19 cellular contexts compared by ENCODE assay signal in the genomic region with DNA sequence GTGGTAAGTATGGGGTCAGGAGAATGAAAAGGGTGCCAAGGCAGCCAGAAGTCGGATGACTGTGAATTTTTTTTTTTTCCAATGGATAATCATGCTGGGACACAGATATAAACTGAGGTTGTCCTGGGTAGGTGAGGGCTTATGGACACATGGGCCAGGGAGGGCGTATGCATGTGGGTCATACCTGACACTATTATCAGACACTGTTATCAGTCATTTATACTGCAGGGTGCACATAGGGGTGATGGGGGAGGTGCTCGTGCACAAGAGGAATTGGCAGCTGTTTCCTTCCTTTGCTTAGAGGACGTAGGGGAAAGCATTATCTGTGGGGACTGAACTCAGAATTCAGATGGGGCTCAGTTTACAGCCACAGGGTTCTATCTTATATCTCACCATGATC. TPM values are rescaled to one million over a fixed set of nuclear protein-coding genes. Genes with fewer than 3 reads are reported as not detected.
A peak's percentile ranks its signal among the peaks of the same experiment; 100 is the strongest.
DNase-seq lines count a peak whose midpoint lies in the region; ATAC-seq and TF ChIP-seq lines count a peak whose summit lies in the region.
"Had no signal": no experiment of that assay in that cellular context is flagged by ENCODE, and none has a peak within 500 bp of the region (broad histone marks: within the 10 kb centered on the region; RNA-seq: fewer than 3 reads in every experiment).

No MANE protein-coding gene starts in this region.

- H3K9me3 ChIP-seq in GM23248 (ENCODE audit: low read depth) (no peaks in the 10 kb centered on the region), SJSA1 (replicated peaks) (no peaks in the 10 kb centered on the region), stomach (no peaks in the 10 kb centered on the region)
- H3K9me3 ChIP-seq: body of pancreas, neutrophil had no signal

- WGBS in GM23248 (ENCODE audit: low coverage in 1 of 2, low lambda C conversion rate in 2 of 2, missing lambda C conversion rate in 2 of 2), 2 experiments = 73 to 81% methylated on average over 4 of the region's 4 CpGs
- 44 to 68% (median 52%) methylated on average over 4 of the region's 4 CpGs for WGBS in stomach, 5 donors

- peaks cover 55% of the 10 kb centered on the region for H3F3A ChIP-seq in GM23248 (ENCODE audit: insufficient read depth)

- H3K27me3 Mint-ChIP-seq in glutamatergic neuron (ENCODE audit: unreplicated experiment) = peaks cover 9% of the 10 kb centered on the region
- H3K27me3 Mint-ChIP-seq in activated naive CD8-positive, alpha-beta T cell treated with anti-CD3 and anti-CD28 coated beads for 36 hours = peaks cover 16% of the 10 kb centered on the region

- H3K79me2 ChIP-seq in GM23248 (ENCODE audit: insufficient read depth) = peaks cover 97% of the 10 kb centered on the region

- H3K4me1 Mint-ChIP-seq in glutamatergic neuron (ENCODE audit: low read depth, unreplicated experiment) = peaks cover 60% of the 10 kb centered on the region
- H3K4me1 Mint-ChIP-seq in activated naive CD8-positive, alpha-beta T cell treated with anti-CD3 and anti-CD28 coated beads for 36 hours = no peaks in the 10 kb centered on the region

- H3K27me3 ChIP-seq in GM23248 (replicated peaks; ENCODE audit: insufficient read depth) = no peaks in the 10 kb centered on the region
- H3K27me3 ChIP-seq in SJSA1 (replicated peaks) = no peaks in the 10 kb centered on the region
- no peaks in the 10 kb centered on the region for H3K27me3 ChIP-seq in stomach
- H3K27me3 ChIP-seq: body of pancreas had no signal

- H3K36me3 ChIP-seq in GM23248 (ENCODE audit: low read depth) = 0 out of 2 replicates have a peak, but pooled peaks cover 5% of the 10 kb centered on the region
- peaks cover 67% of the 10 kb centered on the region for H3K36me3 ChIP-seq in SJSA1
- peaks cover 0 to 2% (median 0%) of the 10 kb centered on the region in 4 donors for H3K36me3 ChIP-seq in stomach
- H3K36me3 ChIP-seq: neutrophil had no signal

- TF ChIP-seq CTCF in glutamatergic neuron (IDR thresholded peaks at IDR 0.05; ENCODE audit: partially characterized antibody, unreplicated experiment) (no peak), stomach (IDR thresholded peaks at IDR 0.05) (no peak)

- H3K4me2 ChIP-seq in GM23248 (ENCODE audit: unreplicated experiment) = peak overlapping the region; percentile 64

- peak overlapping the region; percentile 99 for H3K27ac ChIP-seq in GM23248
- H3K27ac ChIP-seq in SJSA1 = peak overlapping the region; percentile 89
- H3K27ac ChIP-seq in stomach = peak overlapping the region in 3 of 5 donors; percentile 45 to 77 (median 73)
- H3K27ac ChIP-seq: body of pancreas, neutrophil had no signal

- H2AFZ ChIP-seq in GM23248 = no peak overlapping the region

- ATAC-seq in stimulated activated naive CD8-positive, alpha-beta T cell treated with anti-CD3 and anti-CD28 coated beads, Interleukin-15, Interleukin-2, amounts not matched to agents 100 U/mL and 50 U/mL, for 24 hours = no peak

- H3K36me3 Mint-ChIP-seq in glutamatergic neuron (ENCODE audit: unreplicated experiment) = peaks cover 11% of the 10 kb centered on the region
- H3K36me3 Mint-ChIP-seq in activated naive CD8-positive, alpha-beta T cell treated with anti-CD3 and anti-CD28 coated beads for 36 hours = no peaks in the 10 kb centered on the region

- H4K20me1 ChIP-seq in GM23248 (ENCODE audit: insufficient read depth) = no peaks in the 10 kb centered on the region

- no peaks in the 10 kb centered on the region for H3K9me2 ChIP-seq in GM23248 (ENCODE audit: insufficient read depth)

- peak overlapping the region; percentile 53 for H3K27ac Mint-ChIP-seq in glutamatergic neuron (ENCODE audit: unreplicated experiment)
- no peak overlapping the region for H3K27ac Mint-ChIP-seq in activated naive CD8-positive, alpha-beta T cell treated with anti-CD3 and anti-CD28 coated beads for 36 hours
- H3K27ac Mint-ChIP-seq: activated naive CD4-positive, alpha-beta T cell treated with anti-CD3 and anti-CD28 coated beads for 36 hours; B cell had no signal

- peak overlapping the region; percentile 83 for H3K9ac ChIP-seq in GM23248

- intact Hi-C loops in stomach (cut with DNase I; ENCODE audit: low total_unique reads) = no loop called here

- DNase-seq in GM23248 (no peak), SJSA1 (ENCODE audit: low read depth in 1 of 2, low spot score in 2 of 2) (no peak), glutamatergic neuron (no peak), stomach (no peak), SIG-M5 treated with dmso at 0.1 percent for 504 hours (lab: John Stamatoyannopoulos, UW; ENCODE audit: unreplicated experiment) (no peak)
- no peak for DNase-seq in stimulated activated naive CD8-positive, alpha-beta T cell treated with anti-CD3 and anti-CD28 coated beads, Interleukin-15, Interleukin-2, amounts not matched to agents 100 U/mL and 50 U/mL, for 24 hours
- DNase-seq in activated naive CD8-positive, alpha-beta T cell treated with anti-CD3 and anti-CD28 coated beads for 36 hours = no peak
- DNase-seq: activated CD8-positive, alpha-beta memory T cell treated with anti-CD3 and anti-CD28 coated beads, Interleukin-2, amount 50 U/mL, for 48 hours; activated naive CD4-positive, alpha-beta T cell treated with anti-CD3 and anti-CD28 coated beads for 36 hours; body of pancreas; DMS53; NCI-H1417; SHP77 treated with DMSO at 0.1 percent for 48 hours; small intestine; stimulated activated naive CD4-positive, alpha-beta T cell; T-helper 9 cell had no signal

- peaks cover 13% of the 10 kb centered on the region for H3K9me3 Mint-ChIP-seq in glutamatergic neuron (ENCODE audit: unreplicated experiment)
- H3K9me3 Mint-ChIP-seq in activated naive CD8-positive, alpha-beta T cell treated with anti-CD3 and anti-CD28 coated beads for 36 hours = no peaks in the 10 kb centered on the region
- H3K9me3 Mint-ChIP-seq: activated naive CD4-positive, alpha-beta T cell treated with anti-CD3 and anti-CD28 coated beads for 36 hours had no signal

- H3K4me1 ChIP-seq in GM23248 (ENCODE audit: insufficient read depth) (peaks cover 54% of the 10 kb centered on the region), SJSA1 (replicated peaks) (peaks cover 55% of the 10 kb centered on the region), stomach (peaks cover 9 to 49% (median 30%) of the 10 kb centered on the region in 4 donors)

- peak overlapping the region; percentile 14 for H3K4me3 Mint-ChIP-seq in glutamatergic neuron (ENCODE audit: unreplicated experiment)
- no peak overlapping the region for H3K4me3 Mint-ChIP-seq in activated naive CD8-positive, alpha-beta T cell treated with anti-CD3 and anti-CD28 coated beads for 36 hours
- H3K4me3 Mint-ChIP-seq: activated naive CD4-positive, alpha-beta T cell treated with anti-CD3 and anti-CD28 coated beads for 36 hours; B cell had no signal

- in situ Hi-C loops in GM23248 (cut with MboI) = no loop called here

- H3K4me3 ChIP-seq in GM23248 (no peak overlapping the region), SJSA1 (no peak overlapping the region), stomach (no peak overlapping the region)
- H3K4me3 ChIP-seq: body of pancreas, lung had no signal

- no peak for TF ChIP-seq POLR2A in stomach (IDR thresholded peaks at IDR 0.05)

- TF ChIP-seq EP300 in stomach (IDR thresholded peaks at IDR 0.05) = no peak

RNA-seq across cellular contexts. Expression of gene CTIF, which starts 10.1 kb away (rescaled TPM):
- 46.8 and 49.2 TPM in 2 replicates for total RNA-seq in GM23248 (2014; rRNA removed; shearing (Covaris generic))
- polyA plus RNA-seq in GM23248 (2016; fragmentation: Nextera tagmentation; extraction: Ambion mirVana) = 19.6 and 21.5 TPM in 2 replicates
- 48.2 and 91.5 TPM in 2 replicates for total RNA-seq in SJSA1 (2014; rRNA removed; shearing (Covaris generic))
- total RNA-seq in glutamatergic neuron (ENCODE audit: unreplicated experiment) = 137 TPM
- 100 to 1,000 TPM in 1 of 5 donors, 10 to 100 TPM in 4; 16.3 to 105 (median 28.4) TPM for total RNA-seq in stomach
- polyA plus RNA-seq in stomach = 10 to 100 TPM; 23.0 to 50.9 (median 32.2) TPM
- total RNA-seq in activated naive CD8-positive, alpha-beta T cell treated with anti-CD3 and anti-CD28 coated beads for 36 hours = 1 to 10 TPM; 2.3 to 3.5 TPM
